In the genomic region with DNA sequence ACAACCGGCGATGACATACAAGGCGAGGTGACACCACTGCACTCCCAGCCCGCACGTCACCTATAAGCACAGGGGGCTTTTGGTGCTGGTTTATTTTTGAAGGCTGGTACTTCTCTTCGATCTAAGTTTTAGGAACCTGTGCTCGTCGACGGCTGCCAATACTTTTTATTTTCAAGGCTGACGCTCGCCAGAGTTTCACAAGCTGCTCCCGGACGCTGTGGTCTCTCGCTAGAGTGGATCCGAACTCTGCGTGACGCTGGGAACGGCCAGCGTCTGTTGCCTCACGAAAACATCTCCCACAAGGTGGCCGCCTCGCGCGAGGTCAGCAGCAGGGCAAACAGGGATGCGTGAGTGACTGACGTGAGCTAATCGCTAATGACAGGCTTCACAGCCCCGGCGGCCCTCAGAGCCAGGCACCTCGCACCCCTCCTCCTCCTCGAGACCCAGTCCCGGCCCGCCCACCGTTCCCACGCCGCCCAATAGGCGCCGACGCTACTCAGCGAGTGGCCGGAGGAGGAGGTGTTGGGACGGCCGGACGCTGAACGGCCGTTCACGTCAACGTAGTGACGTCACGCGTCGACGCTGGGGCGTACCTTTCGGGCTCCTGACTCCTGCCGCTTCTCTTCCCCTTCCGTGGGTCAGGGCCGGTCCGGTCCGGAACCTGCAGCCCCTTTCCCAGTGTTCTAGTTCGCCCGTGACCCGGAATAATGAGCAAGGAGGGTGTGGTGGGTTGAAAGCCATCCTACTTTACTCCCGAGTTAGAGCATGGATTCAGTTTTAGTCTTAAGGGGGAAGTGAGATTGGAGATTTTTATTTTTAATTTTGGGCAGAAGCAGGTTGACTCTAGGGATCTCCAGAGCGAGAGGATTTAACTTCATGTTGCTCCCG, we compare ENCODE assay signal across 8 cellular contexts.
DNase-seq lines count a peak whose midpoint lies in the region; ATAC-seq lines count a peak whose summit lies in the region.

A gene (plus strand): TSS at position 621 of the 888 bp plus-strand sequence. CDS start 15,351 bp downstream, outside the sequence.

- ATAC-seq in GM19372 (IDR thresholded peaks at IDR 0.05; ENCODE audit: low read depth, unreplicated experiment) = peak; percentile 91
- peak; percentile 89 for ATAC-seq in HG03558 (IDR thresholded peaks at IDR 0.05; ENCODE audit: extremely low read depth, unreplicated experiment)

- DNase-seq in C1 segment of cervical spinal cord (lab: John Stamatoyannopoulos, UW) = peak; percentile 85 to 99 (median 96)
- peak; percentile 71 for DNase-seq in NCI-H748 treated with DMSO at 0.1 percent for 48 hours (lab: John Stamatoyannopoulos, UW)
- peak; percentile 68 to 83 for DNase-seq in activated CD4-positive, alpha-beta T cell treated with anti-CD3 and anti-CD28 coated beads, Interleukin-2, amount 50 U/mL, for 24 hours (ENCODE audit: low read depth in 1 of 2, low spot score in 1 of 2)
- peak; percentile 94 for DNase-seq in dedifferentiated amniotic fluid mesenchymal stem cell (ENCODE audit: extremely low spot score)
- peak; percentile 99 for DNase-seq in left kidney (ENCODE audit: low read depth, low spot score)
- peak; percentile 90 to 94 for DNase-seq in stimulated activated CD4-positive, alpha-beta T cell treated with anti-CD3 and anti-CD28 coated beads, Interleukin-2, amount 100 ng/mL, for 24 hours

Comparison
In these comparisons a context has a peak if more than half of its experiments do, and no peak if none do; other contexts are left out.
1. Peak in every context shown above with its lines: DNase-seq and ATAC-seq.